8 cellular contexts compared by ENCODE assay signal in the genomic region with DNA sequence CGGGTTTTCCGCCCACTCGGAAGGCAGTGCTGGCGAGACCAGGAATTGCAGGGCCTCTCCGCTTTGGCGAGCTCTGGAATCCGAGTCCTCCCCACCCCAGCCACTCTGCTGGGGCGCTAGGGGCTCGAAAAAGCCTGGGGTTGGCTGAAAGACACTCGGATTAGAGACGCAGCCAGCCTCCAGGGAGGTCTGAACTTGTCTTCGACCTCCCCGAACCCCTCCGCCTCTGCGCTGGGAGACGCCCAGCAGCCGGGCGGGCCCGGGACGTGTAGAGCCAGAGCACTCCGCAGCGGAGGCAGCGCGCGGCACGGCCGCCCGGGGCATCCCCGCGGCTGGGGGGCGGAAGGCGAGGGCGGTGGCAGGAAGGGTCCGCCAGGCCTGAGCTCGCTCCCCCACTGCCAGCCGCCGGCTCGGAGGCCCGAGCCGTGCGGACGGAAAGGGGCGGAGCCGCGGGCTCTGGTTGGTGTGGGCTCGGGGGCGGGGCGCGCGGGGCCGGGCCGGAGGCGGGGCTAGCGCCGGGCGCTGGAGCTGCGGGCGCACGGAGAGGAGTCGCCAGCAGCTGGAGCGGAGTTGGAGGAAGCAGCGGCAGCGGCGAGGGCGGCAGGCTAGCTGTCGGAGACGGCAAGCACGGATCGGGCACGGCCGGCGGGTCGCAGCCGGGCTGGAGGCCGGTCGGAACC. TPM values are rescaled to one million over a fixed set of nuclear protein-coding genes. Genes with fewer than 3 reads are reported as not detected.
A peak's percentile ranks its signal among the peaks of the same experiment; 100 is the strongest.
DNase-seq lines count a peak whose midpoint lies in the region; ATAC-seq and TF ChIP-seq lines count a peak whose summit lies in the region.

Gene PIK3R1, plus strand, starts transcription at position 549 of the 680 bp plus-strand sequence. CDS start 10,920 bp downstream, outside the sequence.

- TF ChIP-seq CTCF in HCT116 (IDR thresholded peaks at IDR 0.05 in 2 of 3, conservative IDR thresholded peaks at IDR 0.05 in 1 of 3; ENCODE audit: borderline replicate concordance in 1 of 3, insufficient read depth in 1 of 3, low read depth in 2 of 3, low read length in 2 of 3) (peak in 2 of 3 experiments; percentile 13 to 32; a peak in 3 of 6 replicates), MM.1S (IDR thresholded peaks at IDR 0.05; ENCODE audit: low read length) (peak; percentile 28; the same call in 1 of the 2 replicates), neural cell (IDR thresholded peaks at IDR 0.05; ENCODE audit: poor library complexity, severe bottlenecking) (peak; percentile 72)

- BruUV-seq in HCT116 (replicated peaks; lab: Mats Ljungman, UMichigan): no TSS peak

- H3K27ac Mint-ChIP-seq in stimulated activated naive CD8-positive, alpha-beta T cell treated with anti-CD3 and anti-CD28 coated beads, Interleukin-15, amount 100 ng/mL, for 72 hours: peak within 1 kb of the TSS; percentile 96 to 98

- H3K4me1 Mint-ChIP-seq in stimulated activated naive CD8-positive, alpha-beta T cell treated with anti-CD3 and anti-CD28 coated beads, Interleukin-15, amount 100 ng/mL, for 72 hours: peaks cover 40% of the 10 kb centered on the region

- H3K9me2 ChIP-seq in HCT116 (ENCODE audit: insufficient read depth): no peaks in the 10 kb centered on the region
- H3K9me2 ChIP-seq in MM.1S (replicated peaks; ENCODE audit: insufficient read depth, low read length): no peaks in the 10 kb centered on the region
- no peaks in the 10 kb centered on the region for H3K9me2 ChIP-seq in neural cell (ENCODE audit: insufficient read depth, low read length)

- ATAC-seq in HCT116: peak; percentile 87
- ATAC-seq in stimulated activated naive CD8-positive, alpha-beta T cell treated with anti-CD3 and anti-CD28 coated beads, Interleukin-15, amount 100 ng/mL, for 72 hours: peak; percentile 89

- H3K27me3 ChIP-seq in HCT116 (ENCODE audit: insufficient read depth, low read length): no peaks in the 10 kb centered on the region
- no peaks in the 10 kb centered on the region for H3K27me3 ChIP-seq in MM.1S (replicated peaks; ENCODE audit: insufficient read depth, low read length)
- H3K27me3 ChIP-seq in neural cell (ENCODE audit: insufficient read depth, low read depth, low read length): no peaks in the 10 kb centered on the region

- CTCF ChIA-PET in HCT116 (lab: Charles Lee): interaction anchor here (0.6 kb wide), 1 partner anchor 217 kb away, joined by 3 read pairs; no protein-coding TSS in a partner anchor

- RAD21 ChIA-PET in HCT116 (lab: Charles Lee; ENCODE audit: low non-redundant PET in 1 of 2, low total read pairs in 2 of 2, uncharacterized antibody in 2 of 2, unreplicated experiment in 2 of 2): no interaction called here

- peaks cover 14% of the 10 kb centered on the region for H3K79me2 ChIP-seq in HCT116 (ENCODE audit: insufficient read depth, low read length)
- H3K79me2 ChIP-seq in MM.1S (ENCODE audit: low read length): peaks cover 41% of the 10 kb centered on the region
- H3K79me2 ChIP-seq in neural cell (replicated peaks; ENCODE audit: insufficient read depth, low read length): peaks cover 36% of the 10 kb centered on the region

- TF ChIP-seq EP300 in neural cell (conservative IDR thresholded peaks at IDR 0.05; ENCODE audit: poor library complexity, severe bottlenecking): peak; percentile 63

- peak within 1 kb of the TSS; percentile 93 to 98 for H3K4me3 Mint-ChIP-seq in stimulated activated naive CD8-positive, alpha-beta T cell treated with anti-CD3 and anti-CD28 coated beads, Interleukin-15, amount 100 ng/mL, for 72 hours

- intact Hi-C loops in HCT116 (cut with micrococcal nuclease): loop anchor here (1.0 kb wide), 1 partner anchor 216 kb away; no protein-coding TSS in a partner anchor

- H3F3A ChIP-seq in MM.1S (ENCODE audit: insufficient read depth, low read length) (peaks cover 24% of the 10 kb centered on the region), neural cell (ENCODE audit: insufficient read depth, low read length, poor library complexity, severe bottlenecking) (no peaks in the 10 kb centered on the region)

- peak within 1 kb of the TSS; percentile 97 for H3K27ac ChIP-seq in HCT116 (ENCODE audit: low read depth, low read length)
- H3K27ac ChIP-seq in MM.1S (ENCODE audit: low read length): peak within 1 kb of the TSS; percentile 76
- H3K27ac ChIP-seq in neural cell (ENCODE audit: low read length): peak within 1 kb of the TSS; percentile 83

- H4K20me1 ChIP-seq in HCT116 (ENCODE audit: insufficient read depth) (no peaks in the 10 kb centered on the region), MM.1S (ENCODE audit: insufficient read depth, low read length) (no peaks in the 10 kb centered on the region), neural cell (ENCODE audit: insufficient read depth) (no peaks in the 10 kb centered on the region)

- H3K9me3 ChIP-seq in HCT116 (ENCODE audit: control insufficient read depth in 1 of 2, insufficient read depth in 1 of 2, low read depth in 1 of 2, low read length in 2 of 2) (0 out of 4 replicates have a peak, but pooled peaks cover 0 to 1% of the 10 kb centered on the region in 2 experiments), MM.1S (replicated peaks; ENCODE audit: insufficient read depth, low read length) (no peaks in the 10 kb centered on the region), neural cell (ENCODE audit: low read length) (no peaks in the 10 kb centered on the region)

- H3K4me1 ChIP-seq in HCT116 (ENCODE audit: control insufficient read depth in 1 of 2, insufficient read depth in 2 of 2, low read length in 2 of 2): peaks cover 11 to 16% of the 10 kb centered on the region in 2 experiments; a peak in 2 of 4 replicates
- H3K4me1 ChIP-seq in MM.1S (ENCODE audit: low read length): peaks cover 8% of the 10 kb centered on the region

- H3K36me3 ChIP-seq in HCT116 (ENCODE audit: control insufficient read depth in 1 of 2, insufficient read depth in 2 of 2, low read length in 2 of 2) (no peaks in the 10 kb centered on the region), MM.1S (replicated peaks; ENCODE audit: insufficient read depth, low read length) (no peaks in the 10 kb centered on the region), neural cell (ENCODE audit: insufficient read depth, low read length) (no peaks in the 10 kb centered on the region)

- TF ChIP-seq RAD21 in HCT116 (IDR thresholded peaks at IDR 0.05; ENCODE audit: low read depth): no peak
- TF ChIP-seq RAD21 in neural cell (conservative IDR thresholded peaks at IDR 0.05): peak; percentile 56

- H3K4me3 ChIP-seq in HCT116 (replicated peaks in 1 of 2; ENCODE audit: low read depth in 1 of 2, low read length in 2 of 2) (peak within 1 kb of the TSS; percentile 83 to 86), MM.1S (ENCODE audit: low read length) (peak within 1 kb of the TSS; percentile 89), neural cell (ENCODE audit: low read length) (peak within 1 kb of the TSS; percentile 96)

- H3K9ac ChIP-seq in HCT116 (ENCODE audit: low read length): peak within 1 kb of the TSS; percentile 75
- peak within 1 kb of the TSS; percentile 72 for H3K9ac ChIP-seq in MM.1S (ENCODE audit: low read length)
- H3K9ac ChIP-seq in neural cell (ENCODE audit: low read length): peak within 1 kb of the TSS; percentile 82

- DNase-seq in GM03348 (ENCODE audit: low spot score): peak; percentile 98
- peak; percentile 64 for DNase-seq in HCT116 (ENCODE audit: low read depth, low spot score)
- peak; percentile 97 for DNase-seq in MM.1S
- DNase-seq in SHP77 treated with DMSO at 0.1 percent for 48 hours (lab: John Stamatoyannopoulos, UW): peak; percentile 85
- peak; percentile 97 for DNase-seq in activated effector memory CD4-positive, alpha-beta T cell treated with anti-CD3 and anti-CD28 coated beads, Interleukin-2, amount 50 U/mL, for 16 hours
- peak; percentile 91 for DNase-seq in fibroblast of the conjunctiva (ENCODE audit: low read depth)
- DNase-seq in stimulated activated naive CD8-positive, alpha-beta T cell treated with anti-CD3 and anti-CD28 coated beads, Interleukin-15, amount 100 ng/mL, for 72 hours: peak; percentile 95 to 96

- peaks cover 9 to 21% of the 10 kb centered on the region in 2 donors for H3K9me3 Mint-ChIP-seq in stimulated activated naive CD8-positive, alpha-beta T cell treated with anti-CD3 and anti-CD28 coated beads, Interleukin-15, amount 100 ng/mL, for 72 hours

- H3K27me3 Mint-ChIP-seq in stimulated activated naive CD8-positive, alpha-beta T cell treated with anti-CD3 and anti-CD28 coated beads, Interleukin-15, amount 100 ng/mL, for 72 hours: no peaks in the 10 kb centered on the region

- H3K4me2 ChIP-seq in HCT116 (ENCODE audit: low read length) (peak within 1 kb of the TSS; percentile 93), MM.1S (ENCODE audit: low read depth, low read length) (peak within 1 kb of the TSS; percentile 77), neural cell (ENCODE audit: low read length) (peak within 1 kb of the TSS; percentile 80)

- H2AFZ ChIP-seq in HCT116 (ENCODE audit: low read depth, low read length, poor library complexity, severe bottlenecking): peak within 1 kb of the TSS; percentile 49
- H2AFZ ChIP-seq in MM.1S (ENCODE audit: low read length): peak within 1 kb of the TSS; percentile 89
- H2AFZ ChIP-seq in neural cell (ENCODE audit: low read depth, low read length): peak within 1 kb of the TSS; percentile 46

- POLR2A ChIA-PET in HCT116 (lab: Charles Lee): interaction anchor here (0.6 to 2.2 kb wide), 9 partner anchors 9 to 665 kb away, joined by 3 to 10 read pairs (median 4); no protein-coding TSS in a partner anchor

- TF ChIP-seq POLR2A in HCT116 (IDR thresholded peaks at IDR 0.05; ENCODE audit: borderline replicate concordance, extremely low read depth, insufficient read depth, insufficient read length): peak; percentile 73

TF ChIP-seq in neural cell, 6 proteins besides CTCF, POLR2A, EP300 and RAD21 (continues in another document):
- TF ChIP-seq EZH2 (IDR thresholded peaks at IDR 0.05; ENCODE audit: borderline replicate concordance, insufficient read depth, low read length, poor library complexity, severe bottlenecking) (no peak), TAF1 (IDR thresholded peaks at IDR 0.05; ENCODE audit: low read depth) (peak; percentile 57), SMC3 (conservative IDR thresholded peaks at IDR 0.05; ENCODE audit: poor library complexity) (peak; percentile 51)

RNA-seq across cellular contexts. Expression of gene PIK3R1, which starts in this region (rescaled TPM):
- 7.2 TPM for total RNA-seq in HCT116 (2021; ENCODE audit: unreplicated experiment)
- 3.1 and 3.9 TPM in 2 replicates for polyA plus RNA-seq in HCT116 (2012)
- 38.0 and 41.9 TPM in 2 replicates for polyA plus RNA-seq in neural cell
- 188 and 234 TPM in 2 replicates for polyA minus RNA-seq in neural cell

Comparison
In these comparisons a context has a peak if more than half of its experiments do, and no peak if none do; other contexts are left out.
1. Peak in every context shown above with its lines: DNase-seq, ATAC-seq, H3K4me3 ChIP-seq and H3K27ac ChIP-seq.